12 cellular contexts compared by ENCODE assay signal in genomic region chr19:30665449-30665848, GRCh38.
"Had no signal": no experiment of that assay in that cellular context is flagged by ENCODE, and none has a peak within 500 bp of the region (broad histone marks: within the 10 kb centered on the region; RNA-seq: fewer than 3 reads in every experiment).

No MANE protein-coding gene starts in this region.

- H3K9me3 ChIP-seq: heart left ventricle, ovary, uterus had no signal

- DNase-seq: central memory CD4-positive, alpha-beta T cell; heart left ventricle; immature natural killer cell; kidney; left cardiac atrium; left ventricle myocardium superior; naive thymus-derived CD8-positive, alpha-beta T cell; ovary; stimulated activated CD4-positive, alpha-beta T cell treated with anti-CD3 and anti-CD28 coated beads, Interleukin-12 subunit alpha, Interleukin-12 subunit beta, amount 100 ng/mL, for 4 hours; stimulated activated naive CD4-positive, alpha-beta T cell treated with Interleukin-2 at 50 U/mL for 16 hours; uterus had no signal

- H3K27me3 ChIP-seq: ovary, uterus had no signal

- H3K27ac ChIP-seq: ovary, uterus had no signal

- ATAC-seq: naive thymus-derived CD8-positive, alpha-beta T cell had no signal

- H3K4me3 ChIP-seq: heart left ventricle, lung, ovary, uterus had no signal

- H3K36me3 ChIP-seq: heart left ventricle, ovary, uterus had no signal
